Comparison of ENCODE assay signal across 1 cellular context in genomic region chr15:52291204-52291603, GRCh38.
TF ChIP-seq lines count a peak whose summit lies in the region.

No MANE protein-coding gene starts in this region.

TF ChIP-seq in WTC11, 78 proteins besides CTCF, POLR2A, EP300 and RAD21 (continued from another document):
- TF ChIP-seq ZSCAN18 (CRISPR knock-in tag; IDR thresholded peaks at IDR 0.05) (no peak), ZNF317 (CRISPR knock-in tag; IDR thresholded peaks at IDR 0.05; ENCODE audit: borderline replicate concordance, low read depth) (no peak), NR1H2 (CRISPR knock-in tag; IDR thresholded peaks at IDR 0.05) (no peak), ZMAT4 (CRISPR knock-in tag; IDR thresholded peaks at IDR 0.05) (no peak), E2F1 (CRISPR knock-in tag; IDR thresholded peaks at IDR 0.05) (no peak), ZNF281 (CRISPR knock-in tag; IDR thresholded peaks at IDR 0.05) (no peak), TP53 (CRISPR knock-in tag; IDR thresholded peaks at IDR 0.05) (no peak)
